Comparison of ENCODE assay signal across 8 cellular contexts in the genomic region with DNA sequence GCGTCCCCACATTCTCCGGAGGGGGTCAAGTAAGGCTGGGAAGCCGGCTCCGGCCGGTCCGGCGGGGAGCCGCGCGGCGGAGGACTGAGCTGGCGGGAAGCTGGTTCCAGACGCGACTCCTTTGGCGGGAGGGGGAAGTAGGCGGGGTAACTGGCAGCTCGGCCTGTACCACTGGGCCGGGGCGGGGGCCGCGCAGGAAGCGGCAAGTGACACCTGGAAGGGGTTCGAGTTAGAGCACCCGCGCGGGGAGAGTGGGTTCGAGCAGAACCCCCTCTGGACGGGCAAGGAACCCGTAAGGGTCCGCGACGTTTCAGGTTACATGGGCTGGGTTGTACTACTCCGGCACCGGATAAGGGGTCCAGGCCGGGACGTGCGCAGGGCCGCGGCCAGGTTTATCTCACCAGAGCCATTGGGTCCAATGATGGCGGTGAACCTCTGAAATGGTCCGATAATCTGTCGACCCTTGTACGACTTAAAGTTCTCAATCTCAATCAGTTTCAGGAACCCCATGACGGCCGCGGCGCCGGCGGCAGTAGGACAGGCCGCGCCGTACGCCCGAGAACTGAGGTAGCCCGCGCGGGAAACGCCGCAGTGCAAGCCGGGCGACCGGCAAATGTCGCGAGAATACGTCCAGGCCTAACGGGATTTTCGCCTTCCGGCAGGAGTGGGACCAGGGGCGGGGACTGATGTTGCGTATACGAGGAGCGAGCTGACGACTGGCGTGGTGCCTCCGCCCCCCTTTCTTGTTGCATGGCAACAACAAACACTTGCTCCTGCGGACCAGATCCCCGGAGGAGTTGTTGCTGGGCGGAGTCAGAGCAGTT. TPM values are rescaled to one million over a fixed set of nuclear protein-coding genes. Genes with fewer than 3 reads are reported as not detected.
A peak's percentile ranks its signal among the peaks of the same experiment; 100 is the strongest.
DNase-seq lines count a peak whose midpoint lies in the region; ATAC-seq and TF ChIP-seq lines count a peak whose summit lies in the region.

A gene (plus strand): TSS at position 783 of the 824 bp plus-strand sequence. CDS start 3,404 bp downstream, outside the sequence.
A gene (minus strand): TSS at position 564 of the 824 bp plus-strand sequence. CDS start 54 bp downstream, at position 510.

- H3K36me3 ChIP-seq in HUES48 (ENCODE audit: control insufficient read depth, insufficient read depth, low read length) (no peaks in the 10 kb centered on the region), NT2/D1 (ENCODE audit: insufficient read depth, insufficient read length, low read length) (peaks cover 38% of the 10 kb centered on the region), endocrine pancreas (ENCODE audit: control insufficient read depth, insufficient read depth, low read length) (no peaks in the 10 kb centered on the region), mesenchymal stem cell (ENCODE audit: control insufficient read depth in 1 of 2, insufficient read depth in 2 of 2, low read depth in 1 of 2, low read length in 2 of 2) (peaks cover 0 to 3% of the 10 kb centered on the region in 2 experiments)

- no peaks in the 10 kb centered on the region for H3K27me3 Mint-ChIP-seq in Calu3 (ENCODE audit: unreplicated experiment)

- no peak within 1 kb of the TSS for H2BK12ac ChIP-seq in mesenchymal stem cell (ENCODE audit: low read length in 2 of 2)

- peak; percentile 91 for ATAC-seq in GM21423 (IDR thresholded peaks at IDR 0.05; ENCODE audit: unreplicated experiment)

- intact Hi-C loops in Calu3 (cut with micrococcal nuclease; ENCODE audit: unreplicated experiment): no loop called here

- no peak within 1 kb of the TSS for H2BK120ac ChIP-seq in mesenchymal stem cell (ENCODE audit: low read depth, low read length)

- H3K18ac ChIP-seq in mesenchymal stem cell (ENCODE audit: low read depth in 1 of 2, low read length in 2 of 2): peak within 1 kb of the TSS; percentile 54 to 87

- under 1% methylated on average over 50 of the region's 78 CpGs for WGBS in mesenchymal stem cell

- peak within 1 kb of the TSS; percentile 98 for H3K9ac ChIP-seq in HUES48 (ENCODE audit: low read depth, low read length)
- peak within 1 kb of the TSS; percentile 99 for H3K9ac ChIP-seq in NT2/D1 (ENCODE audit: insufficient read length, low read depth)
- peak within 1 kb of the TSS; percentile 69 for H3K9ac ChIP-seq in endocrine pancreas (ENCODE audit: control insufficient read depth, insufficient read depth, low read length)
- H3K9ac ChIP-seq in mesenchymal stem cell (ENCODE audit: low read length): peak within 1 kb of the TSS; percentile 99

- no peak within 1 kb of the TSS for H3K23ac ChIP-seq in mesenchymal stem cell (ENCODE audit: low read length in 2 of 2)

- H3K9me3 ChIP-seq in HUES48 (ENCODE audit: control insufficient read depth, insufficient read depth, low read length) (peaks cover 12% of the 10 kb centered on the region; the same call in 1 of the 2 replicates), NT2/D1 (ENCODE audit: insufficient read depth, low read length) (no peaks in the 10 kb centered on the region), endocrine pancreas (ENCODE audit: control insufficient read depth, low read length) (no peaks in the 10 kb centered on the region), mesenchymal stem cell (ENCODE audit: control insufficient read depth, low read length) (no peaks in the 10 kb centered on the region)

- no peaks in the 10 kb centered on the region for H3K9me3 Mint-ChIP-seq in Calu3 (ENCODE audit: low read depth, unreplicated experiment)

- peak within 1 kb of the TSS; percentile 54 for H4K8ac ChIP-seq in mesenchymal stem cell (ENCODE audit: low read length)

- H3K4me1 Mint-ChIP-seq in Calu3 (ENCODE audit: low read depth, unreplicated experiment): peaks cover 13% of the 10 kb centered on the region

- H3K27ac ChIP-seq in HUES48 (ENCODE audit: low read depth, low read length) (peak within 1 kb of the TSS; percentile 99), mesenchymal stem cell (ENCODE audit: low read length, poor library complexity, severe bottlenecking) (peak within 1 kb of the TSS; percentile 93)

- peak within 1 kb of the TSS; percentile 44 for H2BK5ac ChIP-seq in mesenchymal stem cell (ENCODE audit: low read depth, low read length, poor library complexity, severe bottlenecking)

- H3K27me3 ChIP-seq in HUES48 (ENCODE audit: control insufficient read depth, insufficient read depth, low read length): no peaks in the 10 kb centered on the region
- no peaks in the 10 kb centered on the region for H3K27me3 ChIP-seq in NT2/D1 (ENCODE audit: insufficient read depth, insufficient read length)
- H3K27me3 ChIP-seq in endocrine pancreas (ENCODE audit: control insufficient read depth, insufficient read depth, low read length): no peaks in the 10 kb centered on the region
- peaks cover 0 to 4% of the 10 kb centered on the region in 2 experiments for H3K27me3 ChIP-seq in mesenchymal stem cell (ENCODE audit: control insufficient read depth in 1 of 2, insufficient read depth in 1 of 2, low read length in 2 of 2)

- peaks cover 22% of the 10 kb centered on the region for H3K36me3 Mint-ChIP-seq in Calu3 (ENCODE audit: insufficient read depth, unreplicated experiment)

- DNase-seq in Calu3 (peak; percentile 97), NT2/D1 (ENCODE audit: low read depth, low spot score) (peak; percentile 100), mesenchymal stem cell (peak; percentile 97)
- peak; percentile 87 for DNase-seq in activated CD8-positive, alpha-beta memory T cell treated with anti-CD3 and anti-CD28 coated beads, Interleukin-2, amount 50 U/mL, for 24 hours (ENCODE audit: extremely low read depth)
- DNase-seq in stimulated activated CD8-positive, alpha-beta memory T cell treated with anti-CD3 and anti-CD28 coated beads, Interleukin-12 subunit alpha, Interleukin-12 subunit beta, amount 100 ng/mL, for 24 hours (ENCODE audit: extremely low read depth): peak; percentile 84

- H2BK15ac ChIP-seq in mesenchymal stem cell (ENCODE audit: low read depth, poor library complexity, severe bottlenecking): peak within 1 kb of the TSS; percentile 23

- TF ChIP-seq CTCF in Calu3 (IDR thresholded peaks at IDR 0.05; ENCODE audit: unreplicated experiment): no peak

- peak within 1 kb of the TSS in 1 of 2 experiments; percentile 48 for H3K14ac ChIP-seq in mesenchymal stem cell (ENCODE audit: low read length in 2 of 2)

- no peaks in the 10 kb centered on the region for H3K79me1 ChIP-seq in mesenchymal stem cell (replicated peaks; ENCODE audit: low read length, poor library complexity, severe bottlenecking)

- CTCF ChIA-PET in Calu3 (lab: Charles Lee): interaction anchor here (0.6 to 1.4 kb wide), 9 partner anchors 10 to 622 kb away, joined by 3 to 9 read pairs (median 3); a partner anchor contains a TSS

- peaks cover 6% of the 10 kb centered on the region for H3K4me1 ChIP-seq in HUES48 (ENCODE audit: control insufficient read depth, insufficient read depth, low read length)
- H3K4me1 ChIP-seq in NT2/D1 (ENCODE audit: insufficient read depth, insufficient read length): peaks cover 9% of the 10 kb centered on the region
- H3K4me1 ChIP-seq in endocrine pancreas (ENCODE audit: control insufficient read depth, insufficient read depth, low read length): peaks cover 6% of the 10 kb centered on the region
- peaks cover 5% of the 10 kb centered on the region for H3K4me1 ChIP-seq in mesenchymal stem cell (ENCODE audit: control insufficient read depth, insufficient read depth, low read depth, low read length)

- H3K4me2 ChIP-seq in mesenchymal stem cell (ENCODE audit: low read length, poor library complexity, severe bottlenecking): peak within 1 kb of the TSS; percentile 95

- H3K4ac ChIP-seq in mesenchymal stem cell (ENCODE audit: low read depth in 1 of 2, low read length in 2 of 2): peak within 1 kb of the TSS in 1 of 2 experiments; percentile 69

- peak within 1 kb of the TSS; percentile 85 for H2AFZ ChIP-seq in mesenchymal stem cell (ENCODE audit: low read depth, low read length)

- BruUV-seq in Calu3 (replicated peaks; lab: Mats Ljungman, UMichigan): no TSS peak

- H3K27ac Mint-ChIP-seq in Calu3 (ENCODE audit: unreplicated experiment): peak within 1 kb of the TSS; percentile 90

- H3K4me3 ChIP-seq in HUES48 (ENCODE audit: low read depth, low read length): peak within 1 kb of the TSS; percentile 97
- peak within 1 kb of the TSS; percentile 96 for H3K4me3 ChIP-seq in NT2/D1 (ENCODE audit: insufficient read length, low read depth)
- H3K4me3 ChIP-seq in endocrine pancreas (ENCODE audit: control insufficient read depth, insufficient read depth, low read length): peak within 1 kb of the TSS; percentile 73
- H3K4me3 ChIP-seq in mesenchymal stem cell (ENCODE audit: insufficient read depth in 1 of 2, low read depth in 1 of 2, low read length in 2 of 2): peak within 1 kb of the TSS; percentile 68 to 89

- H4K91ac ChIP-seq in mesenchymal stem cell (ENCODE audit: low read length): peak within 1 kb of the TSS; percentile 39

- H3K4me3 Mint-ChIP-seq in Calu3 (ENCODE audit: low read depth, unreplicated experiment): peak within 1 kb of the TSS; percentile 81

- no peak within 1 kb of the TSS for H2AK5ac ChIP-seq in mesenchymal stem cell (ENCODE audit: low read length, severe bottlenecking)

RNA-seq across cellular contexts. Expression of the first gene that starts in this region (rescaled TPM):
- total RNA-seq in Calu3 (2022): 1.2 and 1.6 TPM in 2 replicates
- 0.70 TPM for polyA plus RNA-seq in mesenchymal stem cell (2013, experiment 1 of 2)
- polyA plus RNA-seq in mesenchymal stem cell (2013, experiment 2 of 2): 0.79 TPM

RNA-seq across cellular contexts. Expression of the second gene that starts in this region (rescaled TPM):
- total RNA-seq in Calu3 (2022): 91.5 and 100 TPM in 2 replicates
- 18.8 TPM for polyA plus RNA-seq in mesenchymal stem cell (2013, experiment 1 of 2)
- polyA plus RNA-seq in mesenchymal stem cell (2013, experiment 2 of 2): 18.6 TPM

Comparison
In these comparisons a context has a peak if more than half of its experiments do, and no peak if none do; other contexts are left out.
1. Peak in every context shown above with its lines: DNase-seq, ATAC-seq, H3K4me3 ChIP-seq and H3K27ac ChIP-seq.